Comparison of ENCODE assay signal across 10 cellular contexts in the genomic region with DNA sequence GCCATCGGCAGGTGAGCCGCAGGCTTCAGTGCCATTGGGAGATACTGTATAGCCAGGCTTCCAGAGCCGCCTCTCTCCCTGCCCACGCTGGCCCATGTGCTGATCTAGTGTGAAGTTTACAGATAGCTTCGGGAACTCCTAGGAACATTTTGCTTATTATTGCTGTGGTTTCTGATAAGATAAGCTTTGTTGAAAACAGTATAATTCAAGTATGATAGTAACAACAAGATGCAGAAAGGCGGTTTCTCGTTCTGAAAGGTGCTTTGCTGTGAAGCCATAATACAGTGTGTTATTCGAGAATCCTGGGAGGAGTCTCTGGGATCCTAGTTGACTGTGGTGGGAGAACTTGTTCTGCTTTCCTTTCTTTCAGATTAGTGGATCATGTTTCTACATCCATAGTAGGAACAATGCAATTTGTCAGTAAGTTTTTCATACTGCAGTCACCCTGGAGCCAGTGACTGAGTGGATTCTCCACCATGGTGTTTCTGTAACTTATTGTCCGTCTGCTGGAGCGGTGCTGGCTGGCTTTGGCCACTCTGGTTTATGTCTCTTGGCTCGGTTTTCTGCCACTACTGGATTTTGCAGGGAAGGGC. TPM values are rescaled to one million over a fixed set of nuclear protein-coding genes. Genes with fewer than 3 reads are reported as not detected.
DNase-seq lines count a peak whose midpoint lies in the region; ATAC-seq, FAIRE-seq and TF ChIP-seq lines count a peak whose summit lies in the region.
"Had no signal": no experiment of that assay in that cellular context is flagged by ENCODE, and none has a peak within 500 bp of the region (broad histone marks: within the 10 kb centered on the region; RNA-seq: fewer than 3 reads in every experiment).

No MANE protein-coding gene starts in this region.

- FAIRE-seq in pancreas (lab: Jason Lieb, UNC): no peak

- intact Hi-C loops in CD8-positive, alpha-beta T cell (cut with DNase I, micrococcal nuclease): loop anchor here in 1 of 2 experiments (5.0 kb wide), 1 partner anchor 45 kb away; no protein-coding TSS in a partner anchor
- intact Hi-C loops in pancreas (cut with DNase I): no loop called here
- intact Hi-C loops in esophagus squamous epithelium (cut with DNase I): no loop called here

- H3K4me3 ChIP-seq in CD8-positive, alpha-beta T cell (ENCODE audit: low read depth, low read length): no peak overlapping the region
- H3K4me3 ChIP-seq in RWPE2 (ENCODE audit: severe bottlenecking): no peak overlapping the region
- H3K4me3 ChIP-seq in gastroesophageal sphincter: no peak overlapping the region
- H3K4me3 ChIP-seq in pancreas: no peak overlapping the region
- H3K4me3 ChIP-seq in effector memory CD4-positive, alpha-beta T cell (ENCODE audit: insufficient read depth, low read depth, low read length, poor library complexity, severe bottlenecking): no peak overlapping the region
- no peak overlapping the region for H3K4me3 ChIP-seq in esophagus squamous epithelium

- H3K4me1 ChIP-seq in CD8-positive, alpha-beta T cell (ENCODE audit: insufficient read depth, low read length): no peaks in the 10 kb centered on the region
- H3K4me1 ChIP-seq in RWPE2 (ENCODE audit: insufficient read depth, poor library complexity, severe bottlenecking) (no peaks in the 10 kb centered on the region), gastroesophageal sphincter (peaks cover 0 to 34% (median 8%) of the 10 kb centered on the region in 3 donors), pancreas (peaks cover 12 to 21% (median 16%) of the 10 kb centered on the region in 3 donors), esophagus squamous epithelium (peaks cover 0 to 23% (median 9%) of the 10 kb centered on the region in 3 donors)
- no peaks in the 10 kb centered on the region for H3K4me1 ChIP-seq in effector memory CD4-positive, alpha-beta T cell (ENCODE audit: control insufficient read depth, insufficient read depth, low read length, poor library complexity, severe bottlenecking)

- no peak overlapping the region for H3K4me3 Mint-ChIP-seq in CD8-positive, alpha-beta T cell

- WGBS in gastroesophageal sphincter (ENCODE audit: low coverage in 1 of 2), 2 donors: 32 to 47% methylated on average over 7 to 10 of the region's 11 CpGs
- WGBS in pancreas, 2 donors: 20 to 21% methylated on average over 11 of the region's 11 CpGs
- 64 to 76% methylated on average over 10 to 11 of the region's 11 CpGs for WGBS in esophagus squamous epithelium, 2 donors

- no peak overlapping the region for H3K27ac ChIP-seq in CD8-positive, alpha-beta T cell (ENCODE audit: low read depth, low read length)
- peak overlapping the region; percentile 6 for H3K27ac ChIP-seq in RWPE2 (ENCODE audit: poor library complexity, severe bottlenecking)
- H3K27ac ChIP-seq in gastroesophageal sphincter: peak overlapping the region in 3 of 4 donors; percentile 18 to 68 (median 59)
- peak overlapping the region; percentile 9 to 49 (median 34) for H3K27ac ChIP-seq in pancreas
- H3K27ac ChIP-seq in effector memory CD4-positive, alpha-beta T cell (ENCODE audit: insufficient read depth, low read length, poor library complexity, severe bottlenecking): no peak overlapping the region
- peak overlapping the region in 2 of 4 donors; percentile 28 to 68 for H3K27ac ChIP-seq in esophagus squamous epithelium

- TF ChIP-seq POLR2A in gastroesophageal sphincter (IDR thresholded peaks at IDR 0.05): no peak
- no peak for TF ChIP-seq POLR2A in esophagus squamous epithelium (IDR thresholded peaks at IDR 0.05)

- H3K36me3 Mint-ChIP-seq in CD8-positive, alpha-beta T cell: peaks cover 13% of the 10 kb centered on the region

- no peaks in the 10 kb centered on the region for H3K36me3 ChIP-seq in CD8-positive, alpha-beta T cell (ENCODE audit: insufficient read depth, low read length)
- H3K36me3 ChIP-seq in RWPE2 (ENCODE audit: low read depth) (peaks cover 6% of the 10 kb centered on the region), gastroesophageal sphincter (peaks cover 0 to 9% of the 10 kb centered on the region in 2 donors), pancreas (no peaks in the 10 kb centered on the region), esophagus squamous epithelium (peaks cover 0 to 10% (median 0%) of the 10 kb centered on the region in 3 donors)
- H3K36me3 ChIP-seq in effector memory CD4-positive, alpha-beta T cell (ENCODE audit: control insufficient read depth, insufficient read depth, low read length): peaks cover 4% of the 10 kb centered on the region

- no peak for ATAC-seq in CD8-positive, alpha-beta T cell
- ATAC-seq in RWPE2 (ENCODE audit: low read depth): 0 out of 3 replicates have a peak, but pooled peaks have one; percentile 25
- ATAC-seq in gastroesophageal sphincter: peak; percentile 32
- peak; percentile 61 to 77 (median 70) for ATAC-seq in pancreas

- no peak for DNase-seq in CD8-positive, alpha-beta T cell
- DNase-seq in RWPE2 (ENCODE audit: low spot score): no peak
- no peak for DNase-seq in pancreas
- no peak for DNase-seq in effector memory CD4-positive, alpha-beta T cell
- no peak for DNase-seq in esophagus squamous epithelium (lab: John Stamatoyannopoulos, UW)
- no peak for DNase-seq in D341Med (ENCODE audit: low spot score)
- no peak for DNase-seq in activated effector memory CD4-positive, alpha-beta T cell treated with Interleukin-2 at 50 U/mL for 16 hours
- DNase-seq: activated gamma-delta T cell, DMS53 had no signal

- peaks cover 9% of the 10 kb centered on the region for H3K4me1 Mint-ChIP-seq in CD8-positive, alpha-beta T cell (ENCODE audit: low read depth)

- POLR2A ChIA-PET in CD8-positive, alpha-beta T cell (lab: Charles Lee): no interaction called here

- no peaks in the 10 kb centered on the region for H3K9me3 Mint-ChIP-seq in CD8-positive, alpha-beta T cell

- no peak for TF ChIP-seq CTCF in CD8-positive, alpha-beta T cell (IDR thresholded peaks at IDR 0.05)
- no peak for TF ChIP-seq CTCF in RWPE2 (IDR thresholded peaks at IDR 0.05; ENCODE audit: poor library complexity, severe bottlenecking)
- TF ChIP-seq CTCF in gastroesophageal sphincter (IDR thresholded peaks at IDR 0.05): peak in 1 of 4 experiments; percentile 24
- no peak for TF ChIP-seq CTCF in pancreas (IDR thresholded peaks at IDR 0.05)
- TF ChIP-seq CTCF in esophagus squamous epithelium (IDR thresholded peaks at IDR 0.05): no peak

- H3K27me3 ChIP-seq in CD8-positive, alpha-beta T cell (ENCODE audit: insufficient read depth, low read length): no peaks in the 10 kb centered on the region
- H3K27me3 ChIP-seq in RWPE2 (ENCODE audit: insufficient read depth, poor library complexity, severe bottlenecking): no peaks in the 10 kb centered on the region
- H3K27me3 ChIP-seq in gastroesophageal sphincter: no peaks in the 10 kb centered on the region
- no peaks in the 10 kb centered on the region for H3K27me3 ChIP-seq in pancreas
- H3K27me3 ChIP-seq in effector memory CD4-positive, alpha-beta T cell (replicated peaks; ENCODE audit: control insufficient read depth, insufficient read depth, low read length, poor library complexity, severe bottlenecking): no peaks in the 10 kb centered on the region
- no peaks in the 10 kb centered on the region for H3K27me3 ChIP-seq in esophagus squamous epithelium

- H3K27ac Mint-ChIP-seq in CD8-positive, alpha-beta T cell: peak overlapping the region; percentile 2

- H3K9me3 ChIP-seq in CD8-positive, alpha-beta T cell (ENCODE audit: low read length): no peaks in the 10 kb centered on the region
- H3K9me3 ChIP-seq in RWPE2 (ENCODE audit: severe bottlenecking): no peaks in the 10 kb centered on the region
- no peaks in the 10 kb centered on the region for H3K9me3 ChIP-seq in gastroesophageal sphincter
- H3K9me3 ChIP-seq in pancreas: no peaks in the 10 kb centered on the region
- H3K9me3 ChIP-seq in effector memory CD4-positive, alpha-beta T cell (ENCODE audit: control insufficient read depth, low read length): no peaks in the 10 kb centered on the region
- H3K9me3 ChIP-seq in esophagus squamous epithelium: no peaks in the 10 kb centered on the region

- CTCF ChIA-PET in CD8-positive, alpha-beta T cell (lab: Charles Lee): no interaction called here

- TF ChIP-seq EP300 in gastroesophageal sphincter (IDR thresholded peaks at IDR 0.05): no peak

- no peaks in the 10 kb centered on the region for H3K27me3 Mint-ChIP-seq in CD8-positive, alpha-beta T cell (ENCODE audit: low read depth)

RNA-seq across cellular contexts. Expression of a gene that starts 31.5 kb away (rescaled TPM):
- 10 to 100 TPM; 26.4 to 27.5 TPM for total RNA-seq in CD8-positive, alpha-beta T cell
- total RNA-seq in gastroesophageal sphincter: 10 to 100 TPM; 47.4 to 88.9 (median 58.6) TPM
- 10 to 100 TPM; 22.0 to 41.3 (median 29.7) TPM for total RNA-seq in pancreas
- polyA plus RNA-seq in pancreas: 10 to 100 TPM; 42.4 to 67.4 TPM
- total RNA-seq in esophagus squamous epithelium: 10 to 100 TPM in 2 of 4 donors, 1 to 10 TPM in 2; 8.0 to 25.6 (median 10.1) TPM

RNA-seq across cellular contexts. Expression of a gene that starts 55.3 kb away (rescaled TPM):
- total RNA-seq in CD8-positive, alpha-beta T cell: 1 to 10 TPM; 6.1 to 7.9 TPM
- 10 to 100 TPM; 11.7 to 25.4 (median 19.9) TPM for total RNA-seq in gastroesophageal sphincter
- total RNA-seq in pancreas: 10 to 100 TPM in 5 of 6 donors, 1 to 10 TPM in 1; 9.2 to 21.4 (median 15.6) TPM
- 10 to 100 TPM; 48.8 to 68.0 TPM for polyA plus RNA-seq in pancreas
- total RNA-seq in esophagus squamous epithelium: 10 to 100 TPM; 13.6 to 19.6 (median 17.0) TPM

RNA-seq across cellular contexts. Expression of a gene that starts 60.0 kb away (rescaled TPM):
- 10 to 100 TPM; 22.2 to 22.3 TPM for total RNA-seq in CD8-positive, alpha-beta T cell
- total RNA-seq in gastroesophageal sphincter (100 to 1,000 TPM in 3 of 4 donors, 10 to 100 TPM in 1; 61.1 to 169 (median 136) TPM), pancreas (10 to 100 TPM; 11.0 to 32.5 (median 20.8) TPM), esophagus squamous epithelium (10 to 100 TPM; 20.7 to 48.3 (median 25.3) TPM)
- 10 to 100 TPM; 48.4 to 68.6 TPM for polyA plus RNA-seq in pancreas

Comparison
In these comparisons a context has a peak if more than half of its experiments do, and no peak if none do; other contexts are left out.
1. H3K27ac ChIP-seq: peak in RWPE2 (single experiment), gastroesophageal sphincter (3 of 4) and pancreas (4 of 4); none in CD8-positive, alpha-beta T cell (single experiment) and effector memory CD4-positive, alpha-beta T cell (single experiment).